22 cellular contexts compared by ENCODE assay signal in genomic region chr12:82981150-82981549, GRCh38.
"Had no signal": no experiment of that assay in that cellular context is flagged by ENCODE, and none has a peak within 500 bp of the region (broad histone marks: within the 10 kb centered on the region; RNA-seq: fewer than 3 reads in every experiment).

No MANE protein-coding gene starts in this region.

- FAIRE-seq: pancreas, small intestine had no signal

- DNase-seq: activated CD4-positive, alpha-beta memory T cell treated with anti-CD3 and anti-CD28 coated beads, Interleukin-2, amount 10 ng/mL, durations not matched to agents 7 days and 5 days; activated CD4-positive, alpha-beta T cell treated with anti-CD3 and anti-CD28 coated beads, Interleukin-2, amount 10 ng/mL, durations not matched to agents 24 days and 14 days; activated gamma-delta T cell; activated naive CD4-positive, alpha-beta T cell treated with anti-CD3 and anti-CD28 coated beads, Interleukin-2, amount 50 U/mL, for 16 hours; activated naive CD8-positive, alpha-beta T cell treated with anti-CD3 and anti-CD28 coated beads, Interleukin-2, amount 50 U/mL, for 24 hours; anterior cingulate cortex; body of pancreas; dermis blood vessel endothelial cell; effector CD8-positive, alpha-beta T cell; head of caudate nucleus; hypothalamus; islet precursor cell; left cardiac atrium; pancreas; psoas muscle; small intestine; stimulated activated CD4-positive, alpha-beta T cell treated with anti-CD3 and anti-CD28 coated beads, Interleukin-2, amount 100 ng/mL, for 24 hours; stomach had no signal

- H3K4me3 ChIP-seq: body of pancreas, gastroesophageal sphincter, pancreas, psoas muscle, stomach, suprapubic skin, tibial nerve, vagina had no signal
